ENCODE assay signal across 8 cellular contexts in genomic region chr20:36861625-36861874, GRCh38. TPM values are rescaled to one million over a fixed set of nuclear protein-coding genes. Genes with fewer than 3 reads are reported as not detected.
DNase-seq lines count a peak whose midpoint lies in the region; ATAC-seq, FAIRE-seq and TF ChIP-seq lines count a peak whose summit lies in the region.

No MANE protein-coding gene starts in this region.

- 19 to 34% (median 20%) methylated on average over 7 of the region's 7 CpGs for WGBS in psoas muscle, 3 donors

- H3K9ac ChIP-seq in SK-N-MC (ENCODE audit: insufficient read length): no peak overlapping the region

- H3K4me3 ChIP-seq in SK-N-MC (peak overlapping the region; percentile 75), fibroblast of pulmonary artery (replicated peaks; ENCODE audit: low read depth, low read length) (peak overlapping the region; percentile 64), psoas muscle (peak overlapping the region; percentile 62)

- peaks cover 0 to 24% (median 1%) of the 10 kb centered on the region in 3 donors for H3K27me3 ChIP-seq in psoas muscle (ENCODE audit: insufficient read depth in 3 of 3, low read length in 2 of 3)

- intact Hi-C loops in psoas muscle (cut with DNase I): no loop called here

- no peak overlapping the region for H3K27ac ChIP-seq in SK-N-MC
- H3K27ac ChIP-seq in psoas muscle: peak overlapping the region; percentile 48

- no peaks in the 10 kb centered on the region for H3K36me3 ChIP-seq in SK-N-MC (ENCODE audit: insufficient read depth, low read length)
- H3K36me3 ChIP-seq in psoas muscle (ENCODE audit: insufficient read depth in 1 of 2, low read depth in 1 of 2): no peaks in the 10 kb centered on the region

- peaks cover 19% of the 10 kb centered on the region for H3K4me1 ChIP-seq in psoas muscle

- H3K9me3 ChIP-seq in SK-N-MC (ENCODE audit: low read depth, low read length): no peaks in the 10 kb centered on the region
- H3K9me3 ChIP-seq in psoas muscle: no peaks in the 10 kb centered on the region

- no peak for ATAC-seq in psoas muscle
- ATAC-seq in GM18498 (IDR thresholded peaks at IDR 0.05; ENCODE audit: unreplicated experiment): no peak

- TF ChIP-seq CTCF in fibroblast of pulmonary artery (IDR thresholded peaks at IDR 0.05; ENCODE audit: low read length, missing control alignments) (no peak), psoas muscle (IDR thresholded peaks at IDR 0.05) (no peak)

- no peak for FAIRE-seq in RCC 7860 (lab: Jason Lieb, UNC)

- peak; percentile 38 for DNase-seq in EH (ENCODE audit: low read depth)
- no peak for DNase-seq in SK-N-MC (ENCODE audit: low read depth, low spot score)
- no peak for DNase-seq in fibroblast of pulmonary artery (ENCODE audit: low read depth)
- DNase-seq in psoas muscle: no peak
- DNase-seq in RCC 7860 (ENCODE audit: low spot score): no peak
- DNase-seq in DMS153 treated with DMSO at 0.1 percent for 48 hours (lab: John Stamatoyannopoulos, UW; ENCODE audit: unreplicated experiment): no peak
- DNase-seq in COLO668 (lab: John Stamatoyannopoulos, UW; ENCODE audit: unreplicated experiment): no peak

RNA-seq across cellular contexts. Expression of gene TLDC2, which starts 14.4 kb away (rescaled TPM):
- total RNA-seq in psoas muscle: under 1 TPM in 1 of 4 donors, not detected in 3; 0.15 TPM
- polyA plus RNA-seq in psoas muscle: under 1 TPM in 2 of 3 donors, not detected in 1; 0.04 to 0.05 TPM
